13 cellular contexts compared by ENCODE assay signal in the genomic region with DNA sequence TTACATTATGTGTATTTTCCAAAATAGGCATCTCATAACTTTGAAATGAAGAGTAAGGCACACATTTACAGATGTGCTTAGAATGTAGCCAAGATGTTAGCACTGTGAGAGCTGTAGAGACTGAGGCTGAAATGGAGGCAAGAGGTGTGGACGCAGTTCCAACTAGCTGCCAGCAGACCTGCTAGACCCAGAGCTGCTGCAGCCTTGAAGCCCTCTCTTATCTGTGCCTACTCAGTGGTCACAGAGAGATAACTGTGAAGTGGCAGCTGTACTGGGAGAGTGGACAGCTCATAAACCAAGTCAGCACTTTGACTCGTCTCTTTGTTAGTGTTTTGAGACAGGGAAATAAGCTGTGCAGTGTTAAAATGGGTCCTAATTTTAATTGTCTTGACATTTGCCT.
"Had no signal": no experiment of that assay in that cellular context is flagged by ENCODE, and none has a peak within 500 bp of the region (broad histone marks: within the 10 kb centered on the region; RNA-seq: fewer than 3 reads in every experiment).

No MANE protein-coding gene starts in this region.

- H3K27me3 ChIP-seq: foreskin keratinocyte had no signal

- H3K4me3 ChIP-seq: left ventricle myocardium inferior, thoracic aorta had no signal

- DNase-seq: activated CD4-positive, alpha-beta T cell treated with anti-CD3 and anti-CD28 coated beads, Interleukin-2, amount 50 U/mL, for 4 hours; activated naive CD4-positive, alpha-beta T cell treated with anti-CD3 and anti-CD28 coated beads for 36 hours; activated naive CD8-positive, alpha-beta T cell treated with anti-CD3 and anti-CD28 coated beads, Interleukin-2, amount 50 U/mL, for 24 hours; aorta; cerebellar nuclear complex; effector CD8-positive, alpha-beta T cell; foreskin keratinocyte; left ventricle myocardium inferior; right cardiac atrium; SW 1271 had no signal

- H3K27ac ChIP-seq: foreskin keratinocyte, left ventricle myocardium inferior, thoracic aorta had no signal

- H3K36me3 ChIP-seq: left ventricle myocardium inferior, thoracic aorta had no signal

- H3K4me1 ChIP-seq: foreskin keratinocyte, left ventricle myocardium inferior had no signal

- FAIRE-seq: islet of Langerhans, TTC549 had no signal
